ENCODE assay signal across 10 cellular contexts in genomic region chr3:171306631-171307030, GRCh38.
DNase-seq lines count a peak whose midpoint lies in the region; ATAC-seq, FAIRE-seq and TF ChIP-seq lines count a peak whose summit lies in the region.
"Had no signal": no experiment of that assay in that cellular context is flagged by ENCODE, and none has a peak within 500 bp of the region (broad histone marks: within the 10 kb centered on the region; RNA-seq: fewer than 3 reads in every experiment).

No MANE protein-coding gene starts in this region.

- H2AFZ ChIP-seq in GM23248, result peak overlapping the region; percentile 67
- no peak overlapping the region for H2AFZ ChIP-seq in hepatocyte
- no peak overlapping the region for H2AFZ ChIP-seq in HepG2 (ENCODE audit: low read length)

- H3K4me1 Mint-ChIP-seq in brain, result peaks cover 61% of the 10 kb centered on the region
- no peaks in the 10 kb centered on the region for H3K4me1 Mint-ChIP-seq in glutamatergic neuron (ENCODE audit: low read depth, unreplicated experiment)

- TF ChIP-seq EP300 in HepG2 (IDR thresholded peaks at IDR 0.05; ENCODE audit: low read depth in 2 of 2, low read length in 2 of 2) (no peak), HepG2 (CRISPR knock-in tag; IDR thresholded peaks at IDR 0.05; ENCODE audit: borderline replicate concordance) (no peak)

- ATAC-seq in HepG2 (no peak), GM18870 (IDR thresholded peaks at IDR 0.05; ENCODE audit: unreplicated experiment) (no peak)
- ATAC-seq: activated CD4-positive, alpha-beta T cell treated with anti-CD3 and anti-CD28 coated beads for 36 hours had no signal

- H3K36me3 Mint-ChIP-seq in brain (peaks cover 24% of the 10 kb centered on the region), glutamatergic neuron (ENCODE audit: unreplicated experiment) (peaks cover 3% of the 10 kb centered on the region)

- intact Hi-C loops in HepG2 (cut with micrococcal nuclease; ENCODE audit: unreplicated experiment), result no loop called here

- H3K36me3 ChIP-seq in GM23248 (ENCODE audit: low read depth) (no peaks in the 10 kb centered on the region), hepatocyte (replicated peaks; ENCODE audit: insufficient read depth, low read depth) (no peaks in the 10 kb centered on the region), HepG2 (replicated peaks in 1 of 2; ENCODE audit: control insufficient read depth in 1 of 2, insufficient read depth in 2 of 2, low read length in 2 of 2) (no peaks in the 10 kb centered on the region)

- H3K9me3 ChIP-seq in GM23248 (ENCODE audit: low read depth), result no peaks in the 10 kb centered on the region
- peaks cover 9% of the 10 kb centered on the region for H3K9me3 ChIP-seq in hepatocyte (ENCODE audit: low read depth)
- no peaks in the 10 kb centered on the region for H3K9me3 ChIP-seq in HepG2 (ENCODE audit: low read length)

- H3K9ac ChIP-seq in GM23248 (peak overlapping the region; percentile 74), HepG2 (ENCODE audit: insufficient read depth, low read depth, low read length) (no peak overlapping the region)

- H4K20me1 ChIP-seq in GM23248 (ENCODE audit: insufficient read depth), result no peaks in the 10 kb centered on the region
- no peaks in the 10 kb centered on the region for H4K20me1 ChIP-seq in hepatocyte (ENCODE audit: insufficient read depth, poor library complexity, severe bottlenecking)
- no peaks in the 10 kb centered on the region for H4K20me1 ChIP-seq in HepG2 (ENCODE audit: insufficient read depth, low read length)

- H3K9me3 Mint-ChIP-seq in brain (peaks cover 0 to 23% (median 15%) of the 10 kb centered on the region in 5 experiments), glutamatergic neuron (ENCODE audit: unreplicated experiment) (no peaks in the 10 kb centered on the region)

- POLR2A ChIA-PET in HepG2 (lab: Yijun Ruan, JAX), result no interaction called here

- H3K27me3 Mint-ChIP-seq in brain (peaks cover 4% of the 10 kb centered on the region), glutamatergic neuron (ENCODE audit: unreplicated experiment) (no peaks in the 10 kb centered on the region)
- H3K27me3 Mint-ChIP-seq: activated CD4-positive, alpha-beta T cell treated with anti-CD3 and anti-CD28 coated beads for 36 hours had no signal

- H3K79me2 ChIP-seq in GM23248 (ENCODE audit: insufficient read depth), result no peaks in the 10 kb centered on the region
- peaks cover 41% of the 10 kb centered on the region for H3K79me2 ChIP-seq in hepatocyte
- no peaks in the 10 kb centered on the region for H3K79me2 ChIP-seq in HepG2 (ENCODE audit: insufficient read depth, low read length)

- CTCF ChIA-PET in HepG2 (lab: Yijun Ruan, JAX; ENCODE audit: low intra/inter-chr PET ratio, low total read pairs), result no interaction called here

- 1 to 5% methylated on average over 6 of the region's 6 CpGs for WGBS in GM23248 (ENCODE audit: low coverage in 1 of 2, low lambda C conversion rate in 2 of 2, missing lambda C conversion rate in 2 of 2), 2 experiments
- 43% methylated on average over 6 of the region's 6 CpGs for WGBS in hepatocyte (ENCODE audit: low lambda C conversion rate, missing lambda C conversion rate)
- 45% methylated on average over 6 of the region's 6 CpGs for WGBS in HepG2 (ENCODE audit: low lambda C conversion rate)

- DNase-seq in GM23248 (peak; percentile 91), hepatocyte (ENCODE audit: low spot score) (peak; percentile 6), skeletal muscle cell (ENCODE audit: low read depth) (peak; percentile 92), glutamatergic neuron (no peak), HepG2 (ENCODE audit: low spot score) (no peak), iPS-NIHi11 (ENCODE audit: low spot score) (no peak)
- DNase-seq: activated CD4-positive, alpha-beta T cell treated with anti-CD3 and anti-CD28 coated beads for 36 hours; KG1 had no signal

- TF ChIP-seq CTCF in brain (conservative IDR thresholded peaks at IDR 0.05) (no peak), hepatocyte (IDR thresholded peaks at IDR 0.05; ENCODE audit: poor library complexity) (no peak), glutamatergic neuron (IDR thresholded peaks at IDR 0.05; ENCODE audit: partially characterized antibody, unreplicated experiment) (no peak), HepG2 (CRISPR knock-in tag; IDR thresholded peaks at IDR 0.05) (no peak)

- H3K27me3 ChIP-seq in GM23248 (replicated peaks; ENCODE audit: insufficient read depth) (no peaks in the 10 kb centered on the region), hepatocyte (no peaks in the 10 kb centered on the region), HepG2 (ENCODE audit: control insufficient read depth in 1 of 2, insufficient read depth in 2 of 2, low read length in 2 of 2) (no peaks in the 10 kb centered on the region)

- peaks cover 21% of the 10 kb centered on the region for H3F3A ChIP-seq in GM23248 (ENCODE audit: insufficient read depth)

- no TSS peak for BruUV-seq in HepG2 (replicated peaks; lab: Mats Ljungman, UMichigan)

- in situ Hi-C loops in GM23248 (cut with MboI) (no loop called here), HepG2 (cut with HindIII; ENCODE audit: extremely low pct_ligation_motif_present, low pct_unique_long_range_greater_than_20kb) (no loop called here)

- H3K4me1 ChIP-seq in GM23248 (ENCODE audit: insufficient read depth) (peaks cover 22% of the 10 kb centered on the region), hepatocyte (ENCODE audit: insufficient read depth) (no peaks in the 10 kb centered on the region), HepG2 (ENCODE audit: insufficient read depth, low read length) (no peaks in the 10 kb centered on the region)

- H3K4me2 ChIP-seq in GM23248 (ENCODE audit: unreplicated experiment) (peak overlapping the region; percentile 55), hepatocyte (peak overlapping the region; percentile 19), HepG2 (ENCODE audit: low read depth, low read length) (no peak overlapping the region)

- H3K27ac ChIP-seq in GM23248 (peak overlapping the region; percentile 84), hepatocyte (no peak overlapping the region), HepG2 (ENCODE audit: extremely low read length, insufficient read depth, low read length) (no peak overlapping the region)

- H3K4me3 ChIP-seq in GM23248 (peak overlapping the region; percentile 43), hepatocyte (no peak overlapping the region), skeletal muscle cell (ENCODE audit: low read depth, low read length) (no peak overlapping the region), HepG2 (replicated peaks in 1 of 3; ENCODE audit: insufficient read depth in 1 of 3, low read depth in 2 of 3, low read length in 3 of 3) (no peak overlapping the region)

- H3K9me2 ChIP-seq in GM23248 (ENCODE audit: insufficient read depth) (no peaks in the 10 kb centered on the region), hepatocyte (replicated peaks; ENCODE audit: insufficient read depth) (no peaks in the 10 kb centered on the region)

- H3K4me3 Mint-ChIP-seq in brain (peak overlapping the region in 4 of 5 experiments; percentile 63 to 78 (median 66)), glutamatergic neuron (ENCODE audit: unreplicated experiment) (no peak overlapping the region)
- H3K4me3 Mint-ChIP-seq: activated CD4-positive, alpha-beta T cell treated with anti-CD3 and anti-CD28 coated beads for 36 hours had no signal

- no peak for FAIRE-seq in HepG2 (lab: Jason Lieb, UNC)

- peak overlapping the region; percentile 84 to 97 (median 93) for H3K27ac Mint-ChIP-seq in brain
- no peak overlapping the region for H3K27ac Mint-ChIP-seq in glutamatergic neuron (ENCODE audit: unreplicated experiment)
- H3K27ac Mint-ChIP-seq: activated CD4-positive, alpha-beta T cell treated with anti-CD3 and anti-CD28 coated beads for 36 hours had no signal

- TF ChIP-seq POLR2A in HepG2 (IDR thresholded peaks at IDR 0.05; ENCODE audit: insufficient read depth in 1 of 2, low read depth in 2 of 2, low read length in 2 of 2), result no peak

- no peak for TF ChIP-seq RAD21 in HepG2 (CRISPR knock-in tag; IDR thresholded peaks at IDR 0.05)

TF ChIP-seq in HepG2, 621 proteins besides CTCF, POLR2A, EP300 and RAD21 (continues in another document):
- TF ChIP-seq FOXP1 (IDR thresholded peaks at IDR 0.05) (no peak), FOXP1 (CRISPR knock-in tag; IDR thresholded peaks at IDR 0.05) (no peak), ZNF597 (CRISPR knock-in tag; IDR thresholded peaks at IDR 0.05) (no peak), HIVEP1 (CRISPR knock-in tag; IDR thresholded peaks at IDR 0.05) (no peak), ZNF747 (CRISPR knock-in tag; IDR thresholded peaks at IDR 0.05; ENCODE audit: borderline replicate concordance) (no peak), ZNF382 (CRISPR knock-in tag; IDR thresholded peaks at IDR 0.05; ENCODE audit: borderline replicate concordance) (no peak), ZFP82 (CRISPR knock-in tag; IDR thresholded peaks at IDR 0.05; ENCODE audit: borderline replicate concordance) (no peak), CREB3 (CRISPR knock-in tag; IDR thresholded peaks at IDR 0.05) (no peak), ZNF580 (CRISPR knock-in tag; IDR thresholded peaks at IDR 0.05; ENCODE audit: borderline replicate concordance, low read depth) (no peak), TAF15 (IDR thresholded peaks at IDR 0.05; ENCODE audit: low read depth, low read length, poor library complexity, severe bottlenecking) (no peak), CREB1 (IDR thresholded peaks at IDR 0.05) (no peak), CREB1 (CRISPR knock-in tag; IDR thresholded peaks at IDR 0.05) (no peak), NRL (CRISPR knock-in tag; IDR thresholded peaks at IDR 0.05; ENCODE audit: borderline replicate concordance) (no peak), KLF12 (CRISPR knock-in tag; IDR thresholded peaks at IDR 0.05; ENCODE audit: borderline replicate concordance) (no peak), ONECUT2 (CRISPR knock-in tag; IDR thresholded peaks at IDR 0.05) (no peak)

Comparison
In these comparisons a context has a peak if more than half of its experiments do, and no peak if none do; other contexts are left out.
1. DNase-seq: peak in GM23248 (single experiment), hepatocyte (single experiment) and skeletal muscle cell (single experiment); none in glutamatergic neuron (single experiment), HepG2 (single experiment) and iPS-NIHi11 (single experiment).